In the genomic region with DNA sequence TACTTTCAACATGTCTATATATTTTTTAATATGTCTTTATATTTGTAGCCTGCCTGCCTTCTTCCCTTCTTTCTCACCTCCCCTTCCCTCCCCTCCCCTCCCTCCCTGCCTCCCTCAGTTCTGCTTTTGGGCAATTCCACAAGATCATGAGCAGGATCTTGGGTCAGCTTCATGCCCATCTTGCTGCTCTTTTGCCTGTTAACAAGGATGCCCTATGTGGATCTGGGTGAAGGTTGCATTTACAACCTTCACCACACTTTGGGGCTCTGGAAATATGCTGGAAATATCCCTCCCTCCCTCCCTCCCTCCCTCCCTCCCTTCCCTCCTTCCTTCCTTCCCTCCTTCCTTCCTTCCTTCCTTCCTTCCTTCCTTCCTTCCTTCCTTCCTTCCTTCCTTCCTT, we compare ENCODE assay signal across 1 cellular context.
TF ChIP-seq lines count a peak whose summit lies in the region.

No MANE protein-coding gene starts in this region.

TF ChIP-seq in HepG2, 621 proteins besides CTCF, POLR2A, EP300 and RAD21:
- no peak for TF ChIP-seq ZNF329 (CRISPR knock-in tag; IDR thresholded peaks at IDR 0.05; ENCODE audit: low read depth)
- TF ChIP-seq GPBP1L1 (CRISPR knock-in tag; IDR thresholded peaks at IDR 0.05), result no peak
- TF ChIP-seq HNRNPK (IDR thresholded peaks at IDR 0.05; ENCODE audit: low read depth, low read length, poor library complexity, severe bottlenecking), result peak; percentile 12
TF ChIP-seq in HepG2: peak in this region for 1.
